In the genomic region with DNA sequence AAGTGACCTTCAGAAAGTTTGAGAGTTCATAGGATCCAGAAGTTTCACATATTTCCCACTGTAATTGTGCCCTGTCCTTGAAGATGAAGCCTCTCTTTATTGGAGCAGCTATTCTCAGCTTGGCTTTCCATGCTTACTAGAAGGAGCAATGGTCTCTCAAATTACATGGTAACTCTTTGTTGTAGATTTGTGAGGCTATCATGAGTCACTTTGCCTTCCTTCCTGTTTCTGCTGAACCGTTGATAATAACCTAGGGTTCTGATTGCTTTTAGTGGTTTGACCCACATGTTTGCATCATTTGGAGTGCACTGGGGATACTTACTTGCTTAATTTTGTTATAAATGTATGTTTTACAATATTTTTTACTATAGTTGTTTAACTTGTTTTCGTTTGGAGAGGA, we compare ENCODE assay signal across 14 cellular contexts.
DNase-seq lines count a peak whose midpoint lies in the region; ATAC-seq, FAIRE-seq and TF ChIP-seq lines count a peak whose summit lies in the region.
"Had no signal": no experiment of that assay in that cellular context is flagged by ENCODE, and none has a peak within 500 bp of the region (broad histone marks: within the 10 kb centered on the region; RNA-seq: fewer than 3 reads in every experiment).

No MANE protein-coding gene starts in this region.

- H3K9ac ChIP-seq in OCI-LY3 (ENCODE audit: low read length) (no peak overlapping the region), mammary epithelial cell (ENCODE audit: insufficient read depth, low read length) (no peak overlapping the region)

- in situ Hi-C loops in mammary epithelial cell (cut with MboI; ENCODE audit: low sequenced_read_pairs in 2 of 2) = no loop called here

- dilution Hi-C loops in mammary epithelial cell (cut with HindIII; ENCODE audit: low sequenced_read_pairs) = no loop called here

- FAIRE-seq in D721Med (lab: Jason Lieb, UNC) = no peak

- DNase-seq in HS-5 (ENCODE audit: low read depth) = peak; percentile 34
- DNase-seq in mammary epithelial cell = peak; percentile 46
- DNase-seq in stimulated activated effector memory CD8-positive, alpha-beta T cell treated with anti-CD3 and anti-CD28 coated beads, Interleukin-12 subunit alpha, Interleukin-12 subunit beta, amount 100 ng/mL, for 72 hours (ENCODE audit: low spot score in 2 of 2) = no peak
- no peak for DNase-seq in D721Med (ENCODE audit: insufficient read length, low spot score)
- DNase-seq: activated CD4-positive, alpha-beta T cell treated with anti-CD3 and anti-CD28 coated beads for 48 hours; NCI-H2171 treated with DMSO at 0.1 percent for 48 hours; stimulated activated CD4-positive, alpha-beta T cell treated with anti-CD3 and anti-CD28 coated beads, Interleukin-4, amount 100 ng/mL, for 4 hours; stimulated activated naive CD8-positive, alpha-beta T cell treated with anti-CD3 and anti-CD28 coated beads, Interleukin-15, amount 100 ng/mL, for 72 hours had no signal

- TF ChIP-seq CTCF in OCI-LY3 (IDR thresholded peaks at IDR 0.05; ENCODE audit: low read depth, low read length) = no peak
- no peak for TF ChIP-seq CTCF in mammary epithelial cell (conservative IDR thresholded peaks at IDR 0.05 in 1 of 2, IDR thresholded peaks at IDR 0.05 in 1 of 2; ENCODE audit: extremely low read depth in 1 of 2, insufficient read depth in 1 of 2, low read depth in 1 of 2, low read length in 2 of 2)
- no peak for TF ChIP-seq CTCF in D721Med (IDR thresholded peaks at IDR 0.05; ENCODE audit: insufficient read depth, missing control alignments)

- H3K9me3 Mint-ChIP-seq in stimulated activated effector memory CD8-positive, alpha-beta T cell treated with anti-CD3 and anti-CD28 coated beads, Interleukin-12 subunit alpha, Interleukin-12 subunit beta, amount 100 ng/mL, for 72 hours = peaks cover 19% of the 10 kb centered on the region

- H3K4me3 ChIP-seq in OCI-LY3 (ENCODE audit: low read length) (no peak overlapping the region), mammary epithelial cell (replicated peaks in 1 of 3; ENCODE audit: insufficient read depth in 1 of 3, low read depth in 2 of 3, low read length in 3 of 3) (no peak overlapping the region)
- H3K4me3 ChIP-seq: SJCRH30 had no signal

- CTCF ChIA-PET in mammary epithelial cell (lab: Charles Lee; ENCODE audit: low non-redundant PET) = no interaction called here

- H3K27ac Mint-ChIP-seq in stimulated activated effector memory CD8-positive, alpha-beta T cell treated with anti-CD3 and anti-CD28 coated beads, Interleukin-12 subunit alpha, Interleukin-12 subunit beta, amount 100 ng/mL, for 72 hours = no peak overlapping the region
- H3K27ac Mint-ChIP-seq: stimulated activated naive CD8-positive, alpha-beta T cell treated with anti-CD3 and anti-CD28 coated beads, Interleukin-15, amount 100 ng/mL, for 72 hours had no signal

- no peaks in the 10 kb centered on the region for H3K9me3 ChIP-seq in OCI-LY3 (ENCODE audit: insufficient read depth, low read length)
- H3K9me3 ChIP-seq in mammary epithelial cell (replicated peaks; ENCODE audit: insufficient read depth, low read length) = no peaks in the 10 kb centered on the region
- H3K9me3 ChIP-seq: SJCRH30 had no signal

- H3K79me2 ChIP-seq in OCI-LY3 (ENCODE audit: low read length) (no peaks in the 10 kb centered on the region), mammary epithelial cell (ENCODE audit: insufficient read depth, low read length) (no peaks in the 10 kb centered on the region)

- peak overlapping the region; percentile 41 for H2AFZ ChIP-seq in OCI-LY3 (ENCODE audit: low read depth, low read length)
- peak overlapping the region; percentile 34 for H2AFZ ChIP-seq in mammary epithelial cell (ENCODE audit: low read depth, low read length)

- no peak overlapping the region for H3K4me3 Mint-ChIP-seq in stimulated activated effector memory CD8-positive, alpha-beta T cell treated with anti-CD3 and anti-CD28 coated beads, Interleukin-12 subunit alpha, Interleukin-12 subunit beta, amount 100 ng/mL, for 72 hours
- H3K4me3 Mint-ChIP-seq: central memory CD8-positive, alpha-beta T cell; stimulated activated naive CD8-positive, alpha-beta T cell treated with anti-CD3 and anti-CD28 coated beads, Interleukin-15, amount 100 ng/mL, for 72 hours had no signal

- no peaks in the 10 kb centered on the region for H3K4me1 Mint-ChIP-seq in stimulated activated effector memory CD8-positive, alpha-beta T cell treated with anti-CD3 and anti-CD28 coated beads, Interleukin-12 subunit alpha, Interleukin-12 subunit beta, amount 100 ng/mL, for 72 hours
- H3K4me1 Mint-ChIP-seq: central memory CD8-positive, alpha-beta T cell; stimulated activated naive CD8-positive, alpha-beta T cell treated with anti-CD3 and anti-CD28 coated beads, Interleukin-15, amount 100 ng/mL, for 72 hours had no signal

- no peaks in the 10 kb centered on the region for H3K36me3 Mint-ChIP-seq in stimulated activated effector memory CD8-positive, alpha-beta T cell treated with anti-CD3 and anti-CD28 coated beads, Interleukin-12 subunit alpha, Interleukin-12 subunit beta, amount 100 ng/mL, for 72 hours

- no peaks in the 10 kb centered on the region for H3K27me3 ChIP-seq in OCI-LY3 (ENCODE audit: low read depth, low read length)
- H3K27me3 ChIP-seq in mammary epithelial cell (ENCODE audit: insufficient read depth, low read length) = no peaks in the 10 kb centered on the region
- H3K27me3 ChIP-seq: SJCRH30 had no signal

- intact Hi-C loops in mammary epithelial cell (cut with micrococcal nuclease) = no loop called here

- H3K4me2 ChIP-seq in OCI-LY3 (ENCODE audit: low read length) = no peak overlapping the region
- peak overlapping the region; percentile 24 for H3K4me2 ChIP-seq in mammary epithelial cell (ENCODE audit: insufficient read depth, low read depth, low read length)

- BruUV-seq in mammary epithelial cell (replicated peaks; lab: Mats Ljungman, UMichigan) = no TSS peak

- peak; percentile 58 for ATAC-seq in stimulated activated effector memory CD8-positive, alpha-beta T cell treated with anti-CD3 and anti-CD28 coated beads, Interleukin-12 subunit alpha, Interleukin-12 subunit beta, amount 100 ng/mL, for 72 hours
- no peak for ATAC-seq in HG02759 (IDR thresholded peaks at IDR 0.05; ENCODE audit: unreplicated experiment)
- no peak for ATAC-seq in GM18517 (IDR thresholded peaks at IDR 0.05; ENCODE audit: unreplicated experiment)
- ATAC-seq: esophagus mucosa; stimulated activated naive CD8-positive, alpha-beta T cell treated with anti-CD3 and anti-CD28 coated beads, Interleukin-15, amount 100 ng/mL, for 72 hours had no signal

- H4K20me1 ChIP-seq in OCI-LY3 (ENCODE audit: insufficient read depth, low read length) = no peaks in the 10 kb centered on the region
- no peaks in the 10 kb centered on the region for H4K20me1 ChIP-seq in mammary epithelial cell (ENCODE audit: insufficient read depth, low read length)

- 20% methylated on average over 2 of the region's 2 CpGs for WGBS in mammary epithelial cell (ENCODE audit: low coverage, missing lambda C conversion rate)

- H3K4me1 ChIP-seq in OCI-LY3 (ENCODE audit: low read length) = no peaks in the 10 kb centered on the region
- H3K4me1 ChIP-seq in mammary epithelial cell (ENCODE audit: insufficient read depth, low read length) = peaks cover 8% of the 10 kb centered on the region

- H3K27ac ChIP-seq in OCI-LY3 (ENCODE audit: low read length) (no peak overlapping the region), mammary epithelial cell (ENCODE audit: insufficient read depth, low read depth, low read length) (no peak overlapping the region)
- H3K27ac ChIP-seq: SJCRH30 had no signal

- H3K36me3 ChIP-seq in OCI-LY3 (replicated peaks; ENCODE audit: low read depth, low read length) (no peaks in the 10 kb centered on the region), mammary epithelial cell (ENCODE audit: insufficient read depth, low read length) (no peaks in the 10 kb centered on the region)
- H3K36me3 ChIP-seq: SJCRH30 had no signal

Comparison
In these comparisons a context has a peak if more than half of its experiments do, and no peak if none do; other contexts are left out.
1. DNase-seq: peak in HS-5 (single experiment) and mammary epithelial cell (single experiment); none in stimulated activated effector memory CD8-positive, alpha-beta T cell treated with anti-CD3 and anti-CD28 coated beads, Interleukin-12 subunit alpha, Interleukin-12 subunit beta, amount 100 ng/mL, for 72 hours (0 of 2) and D721Med (single experiment).